In the genomic region with DNA sequence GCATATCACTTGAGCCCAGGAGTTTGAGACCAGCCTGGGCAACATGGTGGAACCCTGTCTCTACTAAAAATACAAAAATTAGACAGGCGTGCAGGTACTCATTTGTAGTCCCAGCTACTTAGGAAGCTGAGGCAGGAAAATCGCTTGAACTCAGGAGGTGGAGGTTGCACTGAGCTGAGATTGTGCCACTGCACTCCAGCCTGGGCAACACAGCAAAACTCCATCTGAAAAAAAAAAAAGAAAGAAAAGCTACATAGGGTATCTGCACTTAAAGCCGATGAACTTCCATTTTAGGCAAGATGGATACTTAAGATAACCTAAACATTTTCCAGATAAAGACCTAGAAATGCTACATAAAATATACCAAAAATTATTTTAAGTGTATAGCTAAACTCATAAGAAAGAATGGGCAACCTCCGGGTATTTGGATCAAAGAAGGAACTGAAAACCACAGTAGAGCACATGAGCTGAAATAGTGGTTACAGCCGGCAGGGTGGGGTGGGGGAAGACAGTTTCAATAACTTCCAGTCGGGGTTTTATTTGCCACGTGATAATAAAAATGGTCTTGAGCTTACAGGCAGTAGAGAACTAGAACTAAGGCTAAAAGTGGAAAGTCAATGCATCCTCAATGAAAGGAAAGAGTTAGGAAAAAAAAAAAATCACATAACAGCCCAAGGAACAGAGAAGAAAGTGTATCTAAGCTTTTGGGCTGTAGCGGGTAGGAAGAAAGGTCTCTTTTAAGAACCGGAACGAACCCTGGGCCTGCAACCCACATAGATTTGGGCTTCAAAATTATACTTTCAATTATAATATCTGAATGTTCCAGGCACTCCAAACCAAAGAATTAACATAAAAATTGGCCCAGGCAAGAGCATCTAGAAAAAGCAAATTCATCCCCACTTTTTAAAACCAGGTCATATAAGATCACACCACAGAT, we compare ENCODE assay signal across 8 cellular contexts. TPM values are rescaled to one million over a fixed set of nuclear protein-coding genes. Genes with fewer than 3 reads are reported as not detected.
DNase-seq lines count a peak whose midpoint lies in the region; ATAC-seq and TF ChIP-seq lines count a peak whose summit lies in the region.

No MANE protein-coding gene starts in this region.

- H3K4me1 ChIP-seq in SJCRH30, result no peaks in the 10 kb centered on the region

- H3K9me3 ChIP-seq in SJCRH30 (replicated peaks), result no peaks in the 10 kb centered on the region

- H3K27ac ChIP-seq in SJCRH30, result no peak overlapping the region

- H3K4me3 Mint-ChIP-seq in activated CD4-positive, alpha-beta memory T cell treated with anti-CD3 and anti-CD28 coated beads for 36 hours, result peak overlapping the region; percentile 5
- H3K4me3 Mint-ChIP-seq in mesothelial cell of epicardium, result no peak overlapping the region

- peaks cover 33% of the 10 kb centered on the region for H3K36me3 Mint-ChIP-seq in activated CD4-positive, alpha-beta memory T cell treated with anti-CD3 and anti-CD28 coated beads for 36 hours
- peaks cover under 1% of the 10 kb centered on the region for H3K36me3 Mint-ChIP-seq in mesothelial cell of epicardium

- POLR2A ChIA-PET in activated CD4-positive, alpha-beta memory T cell treated with anti-CD3 and anti-CD28 coated beads for 36 hours (lab: Charles Lee), result interaction anchor here (0.6 to 0.7 kb wide), 2 partner anchors 21 to 144 kb away, joined by 3 read pairs; no protein-coding TSS in a partner anchor

- H3K9me3 Mint-ChIP-seq in activated CD4-positive, alpha-beta memory T cell treated with anti-CD3 and anti-CD28 coated beads for 36 hours, result no peaks in the 10 kb centered on the region
- no peaks in the 10 kb centered on the region for H3K9me3 Mint-ChIP-seq in mesothelial cell of epicardium

- H3K27ac Mint-ChIP-seq in activated CD4-positive, alpha-beta memory T cell treated with anti-CD3 and anti-CD28 coated beads for 36 hours, result peak overlapping the region; percentile 20
- peak overlapping the region; percentile 45 for H3K27ac Mint-ChIP-seq in mesothelial cell of epicardium

- no peak overlapping the region for H3K4me3 ChIP-seq in SJCRH30

- no peak for TF ChIP-seq CTCF in mesothelial cell of epicardium (IDR thresholded peaks at IDR 0.05; ENCODE audit: unreplicated experiment)

- intact Hi-C loops in activated CD4-positive, alpha-beta memory T cell treated with anti-CD3 and anti-CD28 coated beads for 36 hours (cut with micrococcal nuclease), result loop anchor here (1.0 to 5.0 kb wide), 5 partner anchors 23 to 236 kb away; a partner anchor contains a TSS

- H3K4me1 Mint-ChIP-seq in activated CD4-positive, alpha-beta memory T cell treated with anti-CD3 and anti-CD28 coated beads for 36 hours (ENCODE audit: low read depth), result peaks cover 49% of the 10 kb centered on the region
- H3K4me1 Mint-ChIP-seq in mesothelial cell of epicardium, result peaks cover 59% of the 10 kb centered on the region

- peaks cover 3% of the 10 kb centered on the region for H3K27me3 Mint-ChIP-seq in activated CD4-positive, alpha-beta memory T cell treated with anti-CD3 and anti-CD28 coated beads for 36 hours
- no peaks in the 10 kb centered on the region for H3K27me3 Mint-ChIP-seq in mesothelial cell of epicardium (ENCODE audit: low read depth)

- CTCF ChIA-PET in activated CD4-positive, alpha-beta memory T cell treated with anti-CD3 and anti-CD28 coated beads for 36 hours (lab: Charles Lee), result interaction anchor here (0.6 to 12.2 kb wide), 9 partner anchors 9 to 384 kb away, joined by 3 to 184 read pairs (median 4); no protein-coding TSS in a partner anchor

- ATAC-seq in GM21390 (IDR thresholded peaks at IDR 0.05; ENCODE audit: unreplicated experiment) (peak; percentile 86), HG03565 (IDR thresholded peaks at IDR 0.05; ENCODE audit: unreplicated experiment) (peak; percentile 65)

- no peaks in the 10 kb centered on the region for H3K36me3 ChIP-seq in SJCRH30

- no peaks in the 10 kb centered on the region for H3K27me3 ChIP-seq in SJCRH30

- DNase-seq in CMK (ENCODE audit: low read depth) (peak; percentile 5), mesothelial cell of epicardium (ENCODE audit: low spot score in 2 of 2, unreplicated experiment in 2 of 2) (no peak), NK-92 (lab: John Stamatoyannopoulos, UW; ENCODE audit: unreplicated experiment) (no peak), hippocampal formation (lab: John Stamatoyannopoulos, UW) (no peak), SJCRH30 (no peak)
- peak; percentile 47 for DNase-seq in activated CD4-positive, alpha-beta memory T cell treated with anti-CD3 and anti-CD28 coated beads for 36 hours

RNA-seq across cellular contexts. Expression of a gene that starts 53.1 kb away (rescaled TPM):
- 10 to 100 TPM; 37.6 to 41.3 TPM for total RNA-seq in activated CD4-positive, alpha-beta memory T cell treated with anti-CD3 and anti-CD28 coated beads for 36 hours
- 86.7 to 89.1 TPM (median 87.0 TPM) in 3 replicates for total RNA-seq in mesothelial cell of epicardium
- 42.0 and 50.3 TPM in 2 replicates for total RNA-seq in SJCRH30 (2014; rRNA removed; shearing (Covaris generic))

Comparison
In these comparisons a context has a peak if more than half of its experiments do, and no peak if none do; other contexts are left out.
1. DNase-seq: peak in CMK (single experiment) and activated CD4-positive, alpha-beta memory T cell treated with anti-CD3 and anti-CD28 coated beads for 36 hours (single experiment); none in mesothelial cell of epicardium (0 of 2), NK-92 (single experiment), hippocampal formation (0 of 2) and SJCRH30 (0 of 2).